Comparison of ENCODE assay signal across 1 cellular context in the genomic region with DNA sequence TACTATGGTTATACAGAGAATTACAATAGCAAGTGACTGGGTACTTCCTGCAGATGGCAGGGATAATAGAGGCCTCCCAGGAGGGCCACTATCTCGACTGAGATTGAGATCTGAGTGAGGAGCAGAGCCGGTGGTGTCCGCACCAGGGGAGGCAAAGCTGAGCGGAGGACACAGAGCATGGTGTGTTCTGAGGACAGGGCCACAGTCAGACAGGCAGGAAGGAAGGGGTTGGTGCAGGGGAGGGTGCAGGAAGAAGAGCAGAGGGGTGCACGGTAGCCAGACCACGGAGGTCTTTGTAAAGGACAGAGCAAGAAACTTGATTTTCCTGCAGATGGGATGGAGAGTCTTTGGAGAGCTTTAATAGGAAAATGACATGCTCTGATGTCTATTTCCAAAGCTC.
TF ChIP-seq lines count a peak whose summit lies in the region.

No MANE protein-coding gene starts in this region.

TF ChIP-seq in HepG2, 621 proteins besides CTCF, POLR2A, EP300 and RAD21:
- TF ChIP-seq RFXANK (CRISPR knock-in tag; IDR thresholded peaks at IDR 0.05): no peak
- TF ChIP-seq XBP1 (CRISPR knock-in tag; IDR thresholded peaks at IDR 0.05): no peak
- TF ChIP-seq, protein P1, sequence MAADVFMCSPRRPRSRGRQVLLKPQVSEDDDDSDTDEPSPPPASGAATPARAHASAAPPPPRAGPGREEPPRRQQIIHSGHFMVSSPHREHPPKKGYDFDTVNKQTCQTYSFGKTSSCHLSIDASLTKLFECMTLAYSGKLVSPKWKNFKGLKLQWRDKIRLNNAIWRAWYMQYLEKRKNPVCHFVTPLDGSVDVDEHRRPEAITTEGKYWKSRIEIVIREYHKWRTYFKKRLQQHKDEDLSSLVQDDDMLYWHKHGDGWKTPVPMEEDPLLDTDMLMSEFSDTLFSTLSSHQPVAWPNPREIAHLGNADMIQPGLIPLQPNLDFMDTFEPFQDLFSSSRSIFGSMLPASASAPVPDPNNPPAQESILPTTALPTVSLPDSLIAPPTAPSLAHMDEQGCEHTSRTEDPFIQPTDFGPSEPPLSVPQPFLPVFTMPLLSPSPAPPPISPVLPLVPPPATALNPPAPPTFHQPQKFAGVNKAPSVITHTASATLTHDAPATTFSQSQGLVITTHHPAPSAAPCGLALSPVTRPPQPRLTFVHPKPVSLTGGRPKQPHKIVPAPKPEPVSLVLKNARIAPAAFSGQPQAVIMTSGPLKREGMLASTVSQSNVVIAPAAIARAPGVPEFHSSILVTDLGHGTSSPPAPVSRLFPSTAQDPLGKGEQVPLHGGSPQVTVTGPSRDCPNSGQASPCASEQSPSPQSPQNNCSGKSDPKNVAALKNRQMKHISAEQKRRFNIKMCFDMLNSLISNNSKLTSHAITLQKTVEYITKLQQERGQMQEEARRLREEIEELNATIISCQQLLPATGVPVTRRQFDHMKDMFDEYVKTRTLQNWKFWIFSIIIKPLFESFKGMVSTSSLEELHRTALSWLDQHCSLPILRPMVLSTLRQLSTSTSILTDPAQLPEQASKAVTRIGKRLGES (CRISPR knock-in tag; IDR thresholded peaks at IDR 0.05; ENCODE audit: borderline replicate concordance): no peak
- no peak for TF ChIP-seq RBAK (CRISPR knock-in tag; IDR thresholded peaks at IDR 0.05)
- TF ChIP-seq, protein P2, sequence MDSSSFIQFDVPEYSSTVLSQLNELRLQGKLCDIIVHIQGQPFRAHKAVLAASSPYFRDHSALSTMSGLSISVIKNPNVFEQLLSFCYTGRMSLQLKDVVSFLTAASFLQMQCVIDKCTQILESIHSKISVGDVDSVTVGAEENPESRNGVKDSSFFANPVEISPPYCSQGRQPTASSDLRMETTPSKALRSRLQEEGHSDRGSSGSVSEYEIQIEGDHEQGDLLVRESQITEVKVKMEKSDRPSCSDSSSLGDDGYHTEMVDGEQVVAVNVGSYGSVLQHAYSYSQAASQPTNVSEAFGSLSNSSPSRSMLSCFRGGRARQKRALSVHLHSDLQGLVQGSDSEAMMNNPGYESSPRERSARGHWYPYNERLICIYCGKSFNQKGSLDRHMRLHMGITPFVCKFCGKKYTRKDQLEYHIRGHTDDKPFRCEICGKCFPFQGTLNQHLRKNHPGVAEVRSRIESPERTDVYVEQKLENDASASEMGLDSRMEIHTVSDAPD (CRISPR knock-in tag; IDR thresholded peaks at IDR 0.05): no peak
